9 cellular contexts compared by ENCODE assay signal in genomic region chr11:65834202-65834601, GRCh38. TPM values are rescaled to one million over a fixed set of nuclear protein-coding genes. Genes with fewer than 3 reads are reported as not detected.
DNase-seq lines count a peak whose midpoint lies in the region; ATAC-seq and TF ChIP-seq lines count a peak whose summit lies in the region.
"Had no signal": no experiment of that assay in that cellular context is flagged by ENCODE, and none has a peak within 500 bp of the region (broad histone marks: within the 10 kb centered on the region; RNA-seq: fewer than 3 reads in every experiment).

No MANE protein-coding gene starts in this region.

- TF ChIP-seq CTCF in SU-DHL-6 (IDR thresholded peaks at IDR 0.05; ENCODE audit: insufficient read depth, low read length, poor library complexity, severe bottlenecking) = no peak
- TF ChIP-seq CTCF in type B pancreatic cell (conservative IDR thresholded peaks at IDR 0.05) = no peak

- no peaks in the 10 kb centered on the region for H3K36me3 Mint-ChIP-seq in type B pancreatic cell
- H3K36me3 Mint-ChIP-seq in activated T-cell treated with anti-CD3 and anti-CD28 coated beads, Interleukin-2, amount 50 U/mL, for 4 hours (ENCODE audit: insufficient read depth) = no peaks in the 10 kb centered on the region

- H3K9me3 Mint-ChIP-seq in type B pancreatic cell = peaks cover 4% of the 10 kb centered on the region
- H3K9me3 Mint-ChIP-seq in activated T-cell treated with anti-CD3 and anti-CD28 coated beads, Interleukin-2, amount 50 U/mL, for 4 hours = no peaks in the 10 kb centered on the region
- H3K9me3 Mint-ChIP-seq: neural crest cell had no signal

- H3K9me3 ChIP-seq in SU-DHL-6 (ENCODE audit: insufficient read depth, low read length) = no peaks in the 10 kb centered on the region

- peak overlapping the region; percentile 53 for H2AFZ ChIP-seq in SU-DHL-6 (ENCODE audit: low read depth, low read length, severe bottlenecking)

- H3K27ac ChIP-seq in SU-DHL-6 (ENCODE audit: low read depth, low read length) = no peak overlapping the region
- peak overlapping the region in 2 of 21 experiments; percentile 53 to 79 for H3K27ac ChIP-seq in skin epidermis

- no peaks in the 10 kb centered on the region for H3K36me3 ChIP-seq in SU-DHL-6 (ENCODE audit: low read length)

- H3K27me3 ChIP-seq in SU-DHL-6 (ENCODE audit: low read length) = no peaks in the 10 kb centered on the region

- H3K27me3 Mint-ChIP-seq in type B pancreatic cell = peaks cover 23% of the 10 kb centered on the region
- H3K27me3 Mint-ChIP-seq in activated T-cell treated with anti-CD3 and anti-CD28 coated beads, Interleukin-2, amount 50 U/mL, for 4 hours (ENCODE audit: low read depth) = no peaks in the 10 kb centered on the region

- no peak overlapping the region for H3K4me3 Mint-ChIP-seq in type B pancreatic cell
- no peak overlapping the region for H3K4me3 Mint-ChIP-seq in activated T-cell treated with anti-CD3 and anti-CD28 coated beads, Interleukin-2, amount 50 U/mL, for 4 hours
- H3K4me3 Mint-ChIP-seq: neural crest cell had no signal

- H3K4me3 ChIP-seq in SU-DHL-6 (ENCODE audit: insufficient read depth, low read length, poor library complexity, severe bottlenecking) = peak overlapping the region; percentile 64
- H3K4me3 ChIP-seq in iPS-11a (ENCODE audit: low read depth, low read length) = peak overlapping the region; percentile 72
- H3K4me3 ChIP-seq in skin epidermis = peak overlapping the region; percentile 39 to 65 (median 45)

- H3K9me2 ChIP-seq in SU-DHL-6 (replicated peaks; ENCODE audit: insufficient read depth, low read length) = no peaks in the 10 kb centered on the region

- no peak overlapping the region for H3K27ac Mint-ChIP-seq in type B pancreatic cell

- no peak for DNase-seq in type B pancreatic cell (ENCODE audit: extremely low spot score, unreplicated experiment)
- DNase-seq in mucosa of gallbladder (ENCODE audit: low spot score) = no peak
- no peak for DNase-seq in activated T-cell treated with anti-CD3 and anti-CD28 coated beads, Interleukin-2, amount 50 U/mL, for 4 hours

- no peaks in the 10 kb centered on the region for H3K79me2 ChIP-seq in SU-DHL-6 (ENCODE audit: insufficient read depth, low read length)

- no peaks in the 10 kb centered on the region for H4K20me1 ChIP-seq in SU-DHL-6 (ENCODE audit: low read depth, low read length)

- H3K9ac ChIP-seq in SU-DHL-6 (ENCODE audit: low read length) = peak overlapping the region; percentile 56

- peak; percentile 1 for TF ChIP-seq POLR2A in GM19099 (IDR thresholded peaks at IDR 0.05; ENCODE audit: extremely low read depth, insufficient read length, low read depth)

- peaks cover 19% of the 10 kb centered on the region for H3K4me1 Mint-ChIP-seq in type B pancreatic cell (ENCODE audit: unreplicated experiment)
- peaks cover 18% of the 10 kb centered on the region for H3K4me1 Mint-ChIP-seq in activated T-cell treated with anti-CD3 and anti-CD28 coated beads, Interleukin-2, amount 50 U/mL, for 4 hours (ENCODE audit: low read depth)

- H3F3A ChIP-seq in SU-DHL-6 (ENCODE audit: insufficient read depth) = peaks cover 12% of the 10 kb centered on the region; the same call in 1 of the 2 replicates

- peak overlapping the region; percentile 71 for H3K4me2 ChIP-seq in SU-DHL-6 (ENCODE audit: low read depth, low read length, poor library complexity, severe bottlenecking)

- no peak for ATAC-seq in HG03025 (IDR thresholded peaks at IDR 0.05; ENCODE audit: low FRiP score, unreplicated experiment)
- no peak for ATAC-seq in activated T-cell treated with anti-CD3 and anti-CD28 coated beads, Interleukin-2, amount 50 U/mL, for 4 hours

RNA-seq across cellular contexts. Expression of gene SNX32, which starts 0.4 kb away (rescaled TPM):
- total RNA-seq in type B pancreatic cell (ENCODE audit: low replicate concordance) (0.76 and 4.2 TPM in 2 replicates), mucosa of gallbladder (1.4 TPM)
- 1 to 10 TPM in 1 of 3 donors, under 1 TPM in 2; 0.52 to 1.4 (median 0.56) TPM for total RNA-seq in activated T-cell treated with anti-CD3 and anti-CD28 coated beads, Interleukin-2, amount 50 U/mL, for 4 hours

RNA-seq across cellular contexts. Expression of gene CFL1, which starts 23.8 kb away (rescaled TPM):
- total RNA-seq in type B pancreatic cell (ENCODE audit: low replicate concordance) = 947 and 981 TPM in 2 replicates
- 692 TPM for total RNA-seq in mucosa of gallbladder
- 1,000 to 10,000 TPM in 1 of 3 donors, 100 to 1,000 TPM in 2; 944 to 1,135 (median 977) TPM for total RNA-seq in activated T-cell treated with anti-CD3 and anti-CD28 coated beads, Interleukin-2, amount 50 U/mL, for 4 hours

RNA-seq across cellular contexts. Expression of gene MUS81, which starts 26.0 kb away (rescaled TPM):
- 67.9 and 72.4 TPM in 2 replicates for total RNA-seq in type B pancreatic cell (ENCODE audit: low replicate concordance)
- total RNA-seq in mucosa of gallbladder = 63.1 TPM
- 10 to 100 TPM; 60.8 to 72.9 (median 60.8) TPM for total RNA-seq in activated T-cell treated with anti-CD3 and anti-CD28 coated beads, Interleukin-2, amount 50 U/mL, for 4 hours

RNA-seq across cellular contexts. Expression of gene EFEMP2, which starts 38.4 kb away (rescaled TPM):
- total RNA-seq in type B pancreatic cell (ENCODE audit: low replicate concordance) = 5.5 and 24.5 TPM in 2 replicates
- total RNA-seq in mucosa of gallbladder = 86.5 TPM
- 1 to 10 TPM; 1.0 to 2.9 (median 2.0) TPM for total RNA-seq in activated T-cell treated with anti-CD3 and anti-CD28 coated beads, Interleukin-2, amount 50 U/mL, for 4 hours

RNA-seq across cellular contexts. Expression of gene CTSW, which starts 45.4 kb away (rescaled TPM):
- not detected in 2 replicates for total RNA-seq in type B pancreatic cell (ENCODE audit: low replicate concordance)
- 2.7 TPM for total RNA-seq in mucosa of gallbladder
- total RNA-seq in activated T-cell treated with anti-CD3 and anti-CD28 coated beads, Interleukin-2, amount 50 U/mL, for 4 hours = 10 to 100 TPM in 2 of 3 donors, 1 to 10 TPM in 1; 8.4 to 12.3 (median 11.2) TPM
- total RNA-seq: neural crest cell had no signal
